Comparison of ENCODE assay signal across 1 cellular context in genomic region chr3:44910693-44911092, GRCh38.
TF ChIP-seq lines count a peak whose summit lies in the region.

No MANE protein-coding gene starts in this region.

TF ChIP-seq in K562, 482 proteins besides CTCF, POLR2A, EP300 and RAD21:
- TF ChIP-seq ZNF280A (IDR thresholded peaks at IDR 0.05; ENCODE audit: low read depth, partially characterized antibody) (no peak), ZNF274 (IDR thresholded peaks at IDR 0.05; ENCODE audit: borderline replicate concordance, low read depth, low read length) (peak; percentile 60; the same call in 1 of the 2 replicates)
